In the genomic region with DNA sequence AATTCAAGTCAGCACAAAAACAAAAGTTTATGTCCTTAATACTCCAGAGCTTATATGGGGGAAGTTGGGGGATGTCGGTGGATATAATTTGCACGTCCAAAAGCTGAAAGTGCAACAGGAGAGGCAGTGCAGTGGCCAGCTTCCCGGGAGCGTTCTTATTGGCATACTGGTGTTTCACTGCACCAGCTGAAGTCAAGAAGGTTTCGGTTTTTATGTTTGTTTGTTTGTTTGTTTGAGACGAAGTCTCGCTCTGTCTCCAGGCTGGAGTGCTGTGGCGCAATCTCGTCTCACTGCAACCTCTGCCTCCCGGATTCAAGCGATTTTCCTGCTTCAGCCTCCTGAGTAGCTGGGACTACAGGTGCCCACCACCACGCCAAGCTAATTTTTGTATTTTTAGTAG, we compare ENCODE assay signal across 15 cellular contexts.
"Had no signal": no experiment of that assay in that cellular context is flagged by ENCODE, and none has a peak within 500 bp of the region (broad histone marks: within the 10 kb centered on the region; RNA-seq: fewer than 3 reads in every experiment).

No MANE protein-coding gene starts in this region.

- H3K9me3 ChIP-seq: gastrocnemius medialis, left ventricle myocardium inferior, lower lobe of right lung, psoas muscle, stomach, tibial artery had no signal

- H3K27ac ChIP-seq: coronary artery, gastrocnemius medialis, left ventricle myocardium inferior, lower lobe of right lung, psoas muscle, skin epidermis had no signal

- H3K4me1 ChIP-seq: gastrocnemius medialis, psoas muscle had no signal

- H3K36me3 ChIP-seq: gastrocnemius medialis, left ventricle myocardium inferior, lower lobe of right lung, stomach, tibial artery had no signal

- ATAC-seq: esophagus mucosa, gastrocnemius medialis, psoas muscle, sciatic nerve had no signal

- DNase-seq: central memory CD4-positive, alpha-beta T cell; effector CD4-positive, alpha-beta T cell; gastrocnemius medialis; glutamatergic neuron; left ventricle myocardium inferior; occipital lobe; psoas muscle; stimulated activated naive CD4-positive, alpha-beta T cell; stomach; tibial artery had no signal

- H3K27me3 ChIP-seq: gastrocnemius medialis, stomach, tibial artery had no signal

- H3K4me3 ChIP-seq: coronary artery, gastrocnemius medialis, lower lobe of right lung, psoas muscle, skin epidermis had no signal
